1 cellular context compared by ENCODE assay signal in the genomic region with DNA sequence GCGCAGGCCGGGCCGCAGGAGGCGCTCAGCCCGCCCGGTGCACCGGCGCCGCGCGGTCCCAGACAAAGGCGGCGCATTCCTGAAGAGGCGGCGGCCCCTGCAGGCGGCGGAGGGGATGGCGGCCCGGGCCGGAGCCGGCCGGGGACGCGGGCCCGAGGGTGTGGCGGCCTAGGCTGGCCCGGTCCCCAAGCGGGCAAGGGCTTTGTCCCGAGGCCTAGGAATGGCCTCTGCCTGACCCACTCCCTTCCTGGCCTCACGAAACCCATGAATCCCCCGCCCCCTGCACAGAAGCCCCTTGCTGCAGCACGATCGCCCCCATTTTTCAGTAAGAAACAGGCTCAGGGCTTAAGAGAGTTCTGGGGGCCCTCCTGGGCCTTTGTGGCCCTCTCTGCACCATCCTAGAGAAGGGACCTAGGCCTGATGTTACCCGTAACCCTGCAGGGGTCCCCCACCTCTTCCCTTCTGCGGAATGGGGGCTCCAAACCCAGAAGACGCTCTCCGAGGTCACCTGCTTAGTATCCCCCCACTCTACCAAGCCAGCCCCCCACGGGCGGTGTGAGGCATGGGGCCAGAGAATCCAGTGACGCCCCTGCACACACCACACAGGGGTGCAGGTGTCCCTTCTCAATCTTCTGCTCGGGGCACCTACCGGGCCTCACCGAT.
A peak's percentile ranks its signal among the peaks of the same experiment; 100 is the strongest.
TF ChIP-seq lines count a peak whose summit lies in the region.

No MANE protein-coding gene starts in this region.

TF ChIP-seq in K562, 482 proteins besides CTCF, POLR2A, EP300 and RAD21 (continued from another document and continues in another):
- TF ChIP-seq, protein P1, sequence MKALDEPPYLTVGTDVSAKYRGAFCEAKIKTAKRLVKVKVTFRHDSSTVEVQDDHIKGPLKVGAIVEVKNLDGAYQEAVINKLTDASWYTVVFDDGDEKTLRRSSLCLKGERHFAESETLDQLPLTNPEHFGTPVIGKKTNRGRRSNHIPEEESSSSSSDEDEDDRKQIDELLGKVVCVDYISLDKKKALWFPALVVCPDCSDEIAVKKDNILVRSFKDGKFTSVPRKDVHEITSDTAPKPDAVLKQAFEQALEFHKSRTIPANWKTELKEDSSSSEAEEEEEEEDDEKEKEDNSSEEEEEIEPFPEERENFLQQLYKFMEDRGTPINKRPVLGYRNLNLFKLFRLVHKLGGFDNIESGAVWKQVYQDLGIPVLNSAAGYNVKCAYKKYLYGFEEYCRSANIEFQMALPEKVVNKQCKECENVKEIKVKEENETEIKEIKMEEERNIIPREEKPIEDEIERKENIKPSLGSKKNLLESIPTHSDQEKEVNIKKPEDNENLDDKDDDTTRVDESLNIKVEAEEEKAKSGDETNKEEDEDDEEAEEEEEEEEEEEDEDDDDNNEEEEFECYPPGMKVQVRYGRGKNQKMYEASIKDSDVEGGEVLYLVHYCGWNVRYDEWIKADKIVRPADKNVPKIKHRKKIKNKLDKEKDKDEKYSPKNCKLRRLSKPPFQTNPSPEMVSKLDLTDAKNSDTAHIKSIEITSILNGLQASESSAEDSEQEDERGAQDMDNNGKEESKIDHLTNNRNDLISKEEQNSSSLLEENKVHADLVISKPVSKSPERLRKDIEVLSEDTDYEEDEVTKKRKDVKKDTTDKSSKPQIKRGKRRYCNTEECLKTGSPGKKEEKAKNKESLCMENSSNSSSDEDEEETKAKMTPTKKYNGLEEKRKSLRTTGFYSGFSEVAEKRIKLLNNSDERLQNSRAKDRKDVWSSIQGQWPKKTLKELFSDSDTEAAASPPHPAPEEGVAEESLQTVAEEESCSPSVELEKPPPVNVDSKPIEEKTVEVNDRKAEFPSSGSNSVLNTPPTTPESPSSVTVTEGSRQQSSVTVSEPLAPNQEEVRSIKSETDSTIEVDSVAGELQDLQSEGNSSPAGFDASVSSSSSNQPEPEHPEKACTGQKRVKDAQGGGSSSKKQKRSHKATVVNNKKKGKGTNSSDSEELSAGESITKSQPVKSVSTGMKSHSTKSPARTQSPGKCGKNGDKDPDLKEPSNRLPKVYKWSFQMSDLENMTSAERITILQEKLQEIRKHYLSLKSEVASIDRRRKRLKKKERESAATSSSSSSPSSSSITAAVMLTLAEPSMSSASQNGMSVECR (CRISPR knock-in tag; IDR thresholded peaks at IDR 0.05), result no peak
- TF ChIP-seq MEIS2 (IDR thresholded peaks at IDR 0.05; ENCODE audit: partially characterized antibody), result no peak
- peak; percentile 64 for TF ChIP-seq TEAD4 (IDR thresholded peaks at IDR 0.05; ENCODE audit: low read length)
- peak; percentile 88 for TF ChIP-seq TEAD4 (CRISPR knock-in tag; IDR thresholded peaks at IDR 0.05; ENCODE audit: borderline replicate concordance)
- TF ChIP-seq ZKSCAN3 (CRISPR knock-in tag; IDR thresholded peaks at IDR 0.05), result no peak
- TF ChIP-seq ZC3H4 (CRISPR knock-in tag; IDR thresholded peaks at IDR 0.05; ENCODE audit: borderline replicate concordance), result no peak
- TF ChIP-seq, protein P2, sequence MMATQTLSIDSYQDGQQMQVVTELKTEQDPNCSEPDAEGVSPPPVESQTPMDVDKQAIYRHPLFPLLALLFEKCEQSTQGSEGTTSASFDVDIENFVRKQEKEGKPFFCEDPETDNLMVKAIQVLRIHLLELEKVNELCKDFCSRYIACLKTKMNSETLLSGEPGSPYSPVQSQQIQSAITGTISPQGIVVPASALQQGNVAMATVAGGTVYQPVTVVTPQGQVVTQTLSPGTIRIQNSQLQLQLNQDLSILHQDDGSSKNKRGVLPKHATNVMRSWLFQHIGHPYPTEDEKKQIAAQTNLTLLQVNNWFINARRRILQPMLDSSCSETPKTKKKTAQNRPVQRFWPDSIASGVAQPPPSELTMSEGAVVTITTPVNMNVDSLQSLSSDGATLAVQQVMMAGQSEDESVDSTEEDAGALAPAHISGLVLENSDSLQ (IDR thresholded peaks at IDR 0.05), result no peak
- TF ChIP-seq, protein P3, sequence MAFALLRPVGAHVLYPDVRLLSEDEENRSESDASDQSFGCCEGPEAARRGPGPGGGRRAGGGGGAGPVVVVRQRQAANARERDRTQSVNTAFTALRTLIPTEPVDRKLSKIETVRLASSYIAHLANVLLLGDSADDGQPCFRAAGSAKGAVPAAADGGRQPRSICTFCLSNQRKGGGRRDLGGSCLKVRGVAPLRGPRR (CRISPR knock-in tag; IDR thresholded peaks at IDR 0.05), result no peak
- no peak for TF ChIP-seq MEF2A (IDR thresholded peaks at IDR 0.05; ENCODE audit: control insufficient read depth, low read depth, low read length)
- TF ChIP-seq, protein P4, sequence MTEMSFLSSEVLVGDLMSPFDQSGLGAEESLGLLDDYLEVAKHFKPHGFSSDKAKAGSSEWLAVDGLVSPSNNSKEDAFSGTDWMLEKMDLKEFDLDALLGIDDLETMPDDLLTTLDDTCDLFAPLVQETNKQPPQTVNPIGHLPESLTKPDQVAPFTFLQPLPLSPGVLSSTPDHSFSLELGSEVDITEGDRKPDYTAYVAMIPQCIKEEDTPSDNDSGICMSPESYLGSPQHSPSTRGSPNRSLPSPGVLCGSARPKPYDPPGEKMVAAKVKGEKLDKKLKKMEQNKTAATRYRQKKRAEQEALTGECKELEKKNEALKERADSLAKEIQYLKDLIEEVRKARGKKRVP (CRISPR knock-in tag; IDR thresholded peaks at IDR 0.05), result no peak
- no peak for TF ChIP-seq LCOR (CRISPR knock-in tag; IDR thresholded peaks at IDR 0.05)
- TF ChIP-seq ZNF121 (CRISPR knock-in tag; conservative IDR thresholded peaks at IDR 0.05), result no peak
- TF ChIP-seq PPARD (CRISPR knock-in tag; IDR thresholded peaks at IDR 0.05), result no peak
- TF ChIP-seq, protein P5, sequence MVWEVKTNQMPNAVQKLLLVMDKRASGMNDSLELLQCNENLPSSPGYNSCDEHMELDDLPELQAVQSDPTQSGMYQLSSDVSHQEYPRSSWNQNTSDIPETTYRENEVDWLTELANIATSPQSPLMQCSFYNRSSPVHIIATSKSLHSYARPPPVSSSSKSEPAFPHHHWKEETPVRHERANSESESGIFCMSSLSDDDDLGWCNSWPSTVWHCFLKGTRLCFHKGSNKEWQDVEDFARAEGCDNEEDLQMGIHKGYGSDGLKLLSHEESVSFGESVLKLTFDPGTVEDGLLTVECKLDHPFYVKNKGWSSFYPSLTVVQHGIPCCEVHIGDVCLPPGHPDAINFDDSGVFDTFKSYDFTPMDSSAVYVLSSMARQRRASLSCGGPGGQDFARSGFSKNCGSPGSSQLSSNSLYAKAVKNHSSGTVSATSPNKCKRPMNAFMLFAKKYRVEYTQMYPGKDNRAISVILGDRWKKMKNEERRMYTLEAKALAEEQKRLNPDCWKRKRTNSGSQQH (CRISPR knock-in tag; IDR thresholded peaks at IDR 0.05), result no peak
- TF ChIP-seq RFX5 (IDR thresholded peaks at IDR 0.05; ENCODE audit: low read depth, low read length), result no peak
- no peak for TF ChIP-seq ARNT (IDR thresholded peaks at IDR 0.05)
- TF ChIP-seq MCM2 (IDR thresholded peaks at IDR 0.05; ENCODE audit: low read depth), result no peak
- TF ChIP-seq, protein P6, sequence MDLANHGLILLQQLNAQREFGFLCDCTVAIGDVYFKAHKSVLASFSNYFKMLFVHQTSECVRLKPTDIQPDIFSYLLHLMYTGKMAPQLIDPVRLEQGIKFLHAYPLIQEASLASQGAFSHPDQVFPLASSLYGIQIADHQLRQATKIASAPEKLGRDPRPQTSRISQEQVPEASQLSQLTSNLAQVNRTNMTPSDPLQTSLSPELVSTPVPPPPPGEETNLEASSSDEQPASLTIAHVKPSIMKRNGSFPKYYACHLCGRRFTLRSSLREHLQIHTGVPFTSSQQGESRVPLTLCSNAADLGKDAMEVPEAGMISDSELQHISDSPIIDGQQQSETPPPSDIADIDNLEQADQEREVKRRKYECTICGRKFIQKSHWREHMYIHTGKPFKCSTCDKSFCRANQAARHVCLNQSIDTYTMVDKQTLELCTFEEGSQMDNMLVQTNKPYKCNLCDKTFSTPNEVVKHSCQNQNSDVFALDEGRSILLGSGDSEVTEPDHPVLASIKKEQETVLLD (IDR thresholded peaks at IDR 0.05), result no peak
- no peak for TF ChIP-seq SMARCA4 (IDR thresholded peaks at IDR 0.05)
- TF ChIP-seq CBFA2T2 (conservative IDR thresholded peaks at IDR 0.05), result no peak
- peak; percentile 97; the same call in 1 of the 2 replicates for TF ChIP-seq KDM2B (CRISPR knock-in tag; IDR thresholded peaks at IDR 0.05)
- TF ChIP-seq, protein P7, sequence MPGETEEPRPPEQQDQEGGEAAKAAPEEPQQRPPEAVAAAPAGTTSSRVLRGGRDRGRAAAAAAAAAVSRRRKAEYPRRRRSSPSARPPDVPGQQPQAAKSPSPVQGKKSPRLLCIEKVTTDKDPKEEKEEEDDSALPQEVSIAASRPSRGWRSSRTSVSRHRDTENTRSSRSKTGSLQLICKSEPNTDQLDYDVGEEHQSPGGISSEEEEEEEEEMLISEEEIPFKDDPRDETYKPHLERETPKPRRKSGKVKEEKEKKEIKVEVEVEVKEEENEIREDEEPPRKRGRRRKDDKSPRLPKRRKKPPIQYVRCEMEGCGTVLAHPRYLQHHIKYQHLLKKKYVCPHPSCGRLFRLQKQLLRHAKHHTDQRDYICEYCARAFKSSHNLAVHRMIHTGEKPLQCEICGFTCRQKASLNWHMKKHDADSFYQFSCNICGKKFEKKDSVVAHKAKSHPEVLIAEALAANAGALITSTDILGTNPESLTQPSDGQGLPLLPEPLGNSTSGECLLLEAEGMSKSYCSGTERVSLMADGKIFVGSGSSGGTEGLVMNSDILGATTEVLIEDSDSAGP (CRISPR knock-in tag; IDR thresholded peaks at IDR 0.05), result no peak
- TF ChIP-seq PHF20 (IDR thresholded peaks at IDR 0.05; ENCODE audit: partially characterized antibody), result no peak
- no peak for TF ChIP-seq U2AF2 (optimal IDR thresholded peaks at IDR 0.05; ENCODE audit: low read depth, low read length)
- no peak for TF ChIP-seq XRCC4 (IDR thresholded peaks at IDR 0.05; ENCODE audit: extremely low read depth, insufficient read depth, insufficient read length)
- TF ChIP-seq, protein P8, sequence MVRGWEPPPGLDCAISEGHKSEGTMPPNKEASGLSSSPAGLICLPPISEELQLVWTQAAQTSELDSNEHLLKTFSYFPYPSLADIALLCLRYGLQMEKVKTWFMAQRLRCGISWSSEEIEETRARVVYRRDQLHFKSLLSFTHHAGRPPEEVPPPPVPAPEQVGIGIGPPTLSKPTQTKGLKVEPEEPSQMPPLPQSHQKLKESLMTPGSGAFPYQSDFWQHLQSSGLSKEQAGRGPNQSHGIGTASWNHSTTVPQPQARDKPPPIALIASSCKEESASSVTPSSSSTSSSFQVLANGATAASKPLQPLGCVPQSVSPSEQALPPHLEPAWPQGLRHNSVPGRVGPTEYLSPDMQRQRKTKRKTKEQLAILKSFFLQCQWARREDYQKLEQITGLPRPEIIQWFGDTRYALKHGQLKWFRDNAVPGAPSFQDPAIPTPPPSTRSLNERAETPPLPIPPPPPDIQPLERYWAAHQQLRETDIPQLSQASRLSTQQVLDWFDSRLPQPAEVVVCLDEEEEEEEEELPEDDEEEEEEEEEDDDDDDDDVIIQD (CRISPR knock-in tag; IDR thresholded peaks at IDR 0.05), result peak; percentile 78; the same call in 1 of the 2 replicates
- TF ChIP-seq KAT7 (CRISPR knock-in tag; IDR thresholded peaks at IDR 0.05; ENCODE audit: borderline replicate concordance), result no peak
- TF ChIP-seq, protein P9, sequence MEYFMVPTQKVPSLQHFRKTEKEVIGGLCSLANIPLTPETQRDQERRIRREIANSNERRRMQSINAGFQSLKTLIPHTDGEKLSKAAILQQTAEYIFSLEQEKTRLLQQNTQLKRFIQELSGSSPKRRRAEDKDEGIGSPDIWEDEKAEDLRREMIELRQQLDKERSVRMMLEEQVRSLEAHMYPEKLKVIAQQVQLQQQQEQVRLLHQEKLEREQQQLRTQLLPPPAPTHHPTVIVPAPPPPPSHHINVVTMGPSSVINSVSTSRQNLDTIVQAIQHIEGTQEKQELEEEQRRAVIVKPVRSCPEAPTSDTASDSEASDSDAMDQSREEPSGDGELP (CRISPR knock-in tag; IDR thresholded peaks at IDR 0.05; ENCODE audit: borderline replicate concordance), result no peak; the same call in 1 of the 2 replicates
- no peak for TF ChIP-seq NR2C1 (IDR thresholded peaks at IDR 0.05)
- TF ChIP-seq NR2C1 (tag; IDR thresholded peaks at IDR 0.05), result no peak
- TF ChIP-seq CBX3 (IDR thresholded peaks at IDR 0.05; ENCODE audit: borderline replicate concordance in 1 of 2, low read length in 2 of 2), result no peak
- TF ChIP-seq FOXP1 (CRISPR knock-in tag; IDR thresholded peaks at IDR 0.05), result no peak
- TF ChIP-seq NRF1 (conservative IDR thresholded peaks at IDR 0.05 in 1 of 2, IDR thresholded peaks at IDR 0.05 in 1 of 2), result peak in 1 of 2 experiments; percentile 40; a peak in 2 of 4 replicates
- no peak for TF ChIP-seq RNF2 (IDR thresholded peaks at IDR 0.05)
- no peak for TF ChIP-seq ZNF184 (CRISPR knock-in tag; IDR thresholded peaks at IDR 0.05)
- TF ChIP-seq CBFA2T3 (IDR thresholded peaks at IDR 0.05), result no peak
- no peak for TF ChIP-seq ASH1L (IDR thresholded peaks at IDR 0.05; ENCODE audit: borderline replicate concordance, low read depth, partially characterized antibody)
- TF ChIP-seq CSDE1 (IDR thresholded peaks at IDR 0.05), result no peak
- TF ChIP-seq ZNF436 (CRISPR knock-in tag; IDR thresholded peaks at IDR 0.05), result no peak
- TF ChIP-seq SNRNP70 (optimal IDR thresholded peaks at IDR 0.05; ENCODE audit: low read depth, low read length), result no peak
- TF ChIP-seq RFX1 (IDR thresholded peaks at IDR 0.05), result no peak
- TF ChIP-seq TGIF2 (CRISPR knock-in tag; IDR thresholded peaks at IDR 0.05), result no peak
- TF ChIP-seq ZNF644 (tag; IDR thresholded peaks at IDR 0.05; ENCODE audit: low read depth), result no peak
- no peak for TF ChIP-seq KDM4B (IDR thresholded peaks at IDR 0.05; ENCODE audit: borderline replicate concordance in 2 of 2, low read depth in 1 of 2)
- TF ChIP-seq HDAC2 (IDR thresholded peaks at IDR 0.05), result no peak
- TF ChIP-seq NELFE (IDR thresholded peaks at IDR 0.05; ENCODE audit: insufficient read depth, insufficient read length), result no peak
- TF ChIP-seq NEUROD1 (IDR thresholded peaks at IDR 0.05; ENCODE audit: borderline replicate concordance, low read depth, low read length, partially characterized antibody), result no peak
- no peak for TF ChIP-seq ELF4 (CRISPR knock-in tag; IDR thresholded peaks at IDR 0.05)
- TF ChIP-seq WHSC1 (IDR thresholded peaks at IDR 0.05; ENCODE audit: low read length), result no peak
- TF ChIP-seq MTA3 (IDR thresholded peaks at IDR 0.05; ENCODE audit: borderline replicate concordance), result no peak
- TF ChIP-seq, protein P10, sequence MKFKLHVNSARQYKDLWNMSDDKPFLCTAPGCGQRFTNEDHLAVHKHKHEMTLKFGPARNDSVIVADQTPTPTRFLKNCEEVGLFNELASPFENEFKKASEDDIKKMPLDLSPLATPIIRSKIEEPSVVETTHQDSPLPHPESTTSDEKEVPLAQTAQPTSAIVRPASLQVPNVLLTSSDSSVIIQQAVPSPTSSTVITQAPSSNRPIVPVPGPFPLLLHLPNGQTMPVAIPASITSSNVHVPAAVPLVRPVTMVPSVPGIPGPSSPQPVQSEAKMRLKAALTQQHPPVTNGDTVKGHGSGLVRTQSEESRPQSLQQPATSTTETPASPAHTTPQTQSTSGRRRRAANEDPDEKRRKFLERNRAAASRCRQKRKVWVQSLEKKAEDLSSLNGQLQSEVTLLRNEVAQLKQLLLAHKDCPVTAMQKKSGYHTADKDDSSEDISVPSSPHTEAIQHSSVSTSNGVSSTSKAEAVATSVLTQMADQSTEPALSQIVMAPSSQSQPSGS (CRISPR knock-in tag; IDR thresholded peaks at IDR 0.05), result no peak
- no peak for TF ChIP-seq PML (IDR thresholded peaks at IDR 0.05; ENCODE audit: low read length)
- no peak for TF ChIP-seq POLR3A (IDR thresholded peaks at IDR 0.05; ENCODE audit: borderline replicate concordance, extremely low read depth, insufficient read depth, insufficient read length)
- TF ChIP-seq ZNF551 (CRISPR knock-in tag; IDR thresholded peaks at IDR 0.05), result no peak
